In genomic region chr9:72773570-72773969, GRCh38 we compare ENCODE assay signal across 2 cellular contexts.
TF ChIP-seq lines count a peak whose summit lies in the region.

No MANE protein-coding gene starts in this region.

TF ChIP-seq in A549, 52 proteins besides CTCF, POLR2A, EP300 and RAD21 (continued from another document):
- TF ChIP-seq ELK1 (IDR thresholded peaks at IDR 0.05; ENCODE audit: low read depth, low read length), result no peak
- TF ChIP-seq MAFK (IDR thresholded peaks at IDR 0.05; ENCODE audit: partially characterized antibody), result peak; percentile 87
- no peak for TF ChIP-seq FOSB (CRISPR knock-in tag; IDR thresholded peaks at IDR 0.05)
- no peak for TF ChIP-seq ATOH8 (CRISPR knock-in tag; IDR thresholded peaks at IDR 0.05; ENCODE audit: low read depth)
- no peak for TF ChIP-seq KDM5A (IDR thresholded peaks at IDR 0.05)
- TF ChIP-seq E2F6 (IDR thresholded peaks at IDR 0.05; ENCODE audit: borderline replicate concordance, low read depth), result no peak

TF ChIP-seq in K562, 482 proteins besides CTCF, POLR2A, EP300 and RAD21 (continued from another document):
- TF ChIP-seq RREB1 (CRISPR knock-in tag; IDR thresholded peaks at IDR 0.05), result no peak
- no peak for TF ChIP-seq HDAC6 (IDR thresholded peaks at IDR 0.05; ENCODE audit: low read depth, low read length)
- peak; percentile 26; the same call in 1 of the 2 replicates for TF ChIP-seq MAFF (IDR thresholded peaks at IDR 0.05; ENCODE audit: low read length)
- no peak for TF ChIP-seq SRSF7 (optimal IDR thresholded peaks at IDR 0.05; ENCODE audit: low read depth, low read length)
- 0 out of 2 replicates have a peak, but pooled peaks have one; percentile 55 for TF ChIP-seq C11orf30 (IDR thresholded peaks at IDR 0.05; ENCODE audit: low read depth)
- TF ChIP-seq POLR2B (IDR thresholded peaks at IDR 0.05; ENCODE audit: low read depth, partially characterized antibody), result no peak
- no peak for TF ChIP-seq MTF1 (CRISPR knock-in tag; IDR thresholded peaks at IDR 0.05; ENCODE audit: borderline replicate concordance)
- no peak for TF ChIP-seq RNF219 (CRISPR knock-in tag; IDR thresholded peaks at IDR 0.05)
- TF ChIP-seq MAFK (IDR thresholded peaks at IDR 0.05; ENCODE audit: low read length), result peak; percentile 42; the same call in 1 of the 2 replicates
- no peak for TF ChIP-seq KDM4B (IDR thresholded peaks at IDR 0.05; ENCODE audit: borderline replicate concordance in 2 of 2, low read depth in 1 of 2)
- TF ChIP-seq MAFG (tag; conservative IDR thresholded peaks at IDR 0.05), result peak; percentile 48
- TF ChIP-seq ZNF316 (IDR thresholded peaks at IDR 0.05), result peak; percentile 75
- TF ChIP-seq TAF9B (IDR thresholded peaks at IDR 0.05; ENCODE audit: partially characterized antibody), result no peak
- TF ChIP-seq NFE2 (IDR thresholded peaks at IDR 0.05; ENCODE audit: low read depth), result peak; percentile 26; the same call in 1 of the 2 replicates
